30 cellular contexts compared by ENCODE assay signal in genomic region chr19:19645233-19645870, GRCh38. TPM values are rescaled to one million over a fixed set of nuclear protein-coding genes. Genes with fewer than 3 reads are reported as not detected.
"Had no signal": no experiment of that assay in that cellular context is flagged by ENCODE, and none has a peak within 500 bp of the region (broad histone marks: within the 10 kb centered on the region; RNA-seq: fewer than 3 reads in every experiment).

No MANE protein-coding gene starts in this region.

- H3K9me3 Mint-ChIP-seq: activated naive CD4-positive, alpha-beta T cell treated with anti-CD3 and anti-CD28 coated beads, Interleukin-2, amount 50 U/mL, for 72 hours; activated T-cell treated with anti-CD3 and anti-CD28 coated beads, Interleukin-2, amount 50 U/mL, for 72 hours; mesothelial cell of epicardium; naive B cell; neural crest cell; T-cell; T-helper 2 cell treated with Interferon-gamma antibody and Interleukin-4, amounts not matched to agents 5 μg/mL and 100 μg/mL, for 36 hours had no signal

- FAIRE-seq: keratinocyte had no signal

- H3K4me3 ChIP-seq: adrenal gland, body of pancreas, cardiac muscle cell, coronary artery, dorsolateral prefrontal cortex, gastrocnemius medialis, right atrium auricular region, spleen, testis, transverse colon had no signal

- H3K9me3 ChIP-seq: adrenal gland, body of pancreas, gastrocnemius medialis, right atrium auricular region, spleen, testis, transverse colon had no signal

- DNase-seq: activated CD4-positive, alpha-beta T cell treated with anti-CD3 and anti-CD28 coated beads for 36 hours; activated CD4-positive, alpha-beta T cell treated with anti-CD3 and anti-CD28 coated beads, Interleukin-2, amount 50 U/mL, for 4 hours; activated CD4-positive, CD25-positive, alpha-beta regulatory T cell; activated naive CD4-positive, alpha-beta T cell; activated T-cell treated with anti-CD3 and anti-CD28 coated beads, Interleukin-2, amount 50 U/mL, for 72 hours; aorta; body of pancreas; dorsolateral prefrontal cortex; effector memory CD4-positive, alpha-beta T cell; erythroblast; gastrocnemius medialis; glutamatergic neuron; left colon; naive B cell; nucleus accumbens; spleen; stimulated activated naive CD8-positive, alpha-beta T cell treated with anti-CD3 and anti-CD28 coated beads, Interleukin-15, Interleukin-2, amounts not matched to agents 100 U/mL and 50 U/mL, for 24 hours; T-cell; testis; transverse colon had no signal

- H3K27ac ChIP-seq: adrenal gland, body of pancreas, cardiac muscle cell, coronary artery, dorsolateral prefrontal cortex, gastrocnemius medialis, parathyroid adenoma, right atrium auricular region, testis, transverse colon had no signal

- H3K27ac Mint-ChIP-seq: activated T-cell treated with anti-CD3 and anti-CD28 coated beads, Interleukin-2, amount 50 U/mL, for 72 hours; mesothelial cell of epicardium had no signal

- H3K4me3 Mint-ChIP-seq: activated CD4-positive, alpha-beta T cell treated with anti-CD3 and anti-CD28 coated beads for 36 hours; mesothelial cell of epicardium; T-helper 2 cell treated with Interferon-gamma antibody and Interleukin-4, amounts not matched to agents 5 μg/mL and 100 μg/mL, for 36 hours had no signal

- ATAC-seq: activated CD4-positive, alpha-beta T cell treated with anti-CD3 and anti-CD28 coated beads for 36 hours; activated naive CD4-positive, alpha-beta T cell treated with anti-CD3 and anti-CD28 coated beads, Interleukin-2, amount 50 U/mL, for 72 hours; activated T-cell treated with anti-CD3 and anti-CD28 coated beads, Interleukin-2, amount 50 U/mL, for 72 hours; body of pancreas; gastrocnemius medialis; left colon; stimulated activated naive CD8-positive, alpha-beta T cell treated with anti-CD3 and anti-CD28 coated beads, Interleukin-15, Interleukin-2, amounts not matched to agents 100 U/mL and 50 U/mL, for 24 hours; T-cell had no signal

- H3K27me3 Mint-ChIP-seq: activated CD4-positive, alpha-beta T cell treated with anti-CD3 and anti-CD28 coated beads for 36 hours; naive B cell; T-cell had no signal

- H3K9ac ChIP-seq: parathyroid adenoma had no signal

- H3K79me2 ChIP-seq: parathyroid adenoma had no signal

- H3K27me3 ChIP-seq: adrenal gland, body of pancreas, cardiac muscle cell, dorsolateral prefrontal cortex, right atrium auricular region, spleen, testis, transverse colon had no signal

- H2AFZ ChIP-seq: parathyroid adenoma had no signal

RNA-seq across cellular contexts. Expression of gene PBX4, which starts 26.9 kb away (rescaled TPM):
- total RNA-seq: gastrocnemius medialis, right atrium auricular region had no signal
